ENCODE assay signal across 1 cellular context in the genomic region with DNA sequence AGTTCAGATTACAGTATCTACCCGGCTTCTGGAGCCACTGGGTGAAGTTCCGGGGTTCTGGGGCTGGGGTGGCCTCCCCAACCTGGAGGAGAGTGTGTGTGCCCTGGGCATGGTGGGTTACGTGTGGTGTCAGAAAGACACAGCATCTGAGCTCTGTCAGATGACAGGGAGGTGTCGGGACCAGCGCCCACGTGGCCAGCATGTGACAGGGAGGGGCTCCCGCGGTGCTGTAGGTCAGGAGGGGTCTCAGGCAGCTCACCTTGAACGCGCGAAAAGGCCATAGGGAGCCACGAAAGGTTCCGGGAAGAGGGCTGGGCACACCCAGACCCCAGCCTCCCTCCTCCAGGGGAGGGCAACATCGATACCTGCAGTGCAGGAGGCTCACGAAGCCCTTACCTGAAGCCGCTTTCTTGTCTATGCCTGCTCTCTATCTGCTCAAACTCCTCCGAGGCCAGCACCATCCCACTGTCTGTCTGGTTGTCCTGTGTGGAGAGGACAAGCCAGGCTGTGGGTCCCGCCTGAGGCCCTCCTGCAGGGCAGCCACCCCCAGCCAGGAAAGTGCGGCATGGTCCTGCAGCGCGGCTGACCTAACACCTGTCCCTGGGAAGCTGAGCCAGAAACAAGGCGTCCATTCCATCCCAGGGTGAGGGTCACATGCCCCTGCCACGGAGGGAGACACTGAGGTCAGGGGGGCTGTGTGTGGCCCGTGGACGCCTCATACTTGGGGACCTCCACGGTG.
TF ChIP-seq lines count a peak whose summit lies in the region.

No MANE protein-coding gene starts in this region.

TF ChIP-seq in HepG2, 621 proteins besides CTCF, POLR2A, EP300 and RAD21:
- TF ChIP-seq NFE2 (CRISPR knock-in tag; IDR thresholded peaks at IDR 0.05) = no peak
- TF ChIP-seq ZNF790 (CRISPR knock-in tag; IDR thresholded peaks at IDR 0.05; ENCODE audit: borderline replicate concordance) = no peak
- no peak for TF ChIP-seq MBNL3 (CRISPR knock-in tag; conservative IDR thresholded peaks at IDR 0.05)
- no peak for TF ChIP-seq ZNF713 (CRISPR knock-in tag; IDR thresholded peaks at IDR 0.05)
- TF ChIP-seq, protein P1, sequence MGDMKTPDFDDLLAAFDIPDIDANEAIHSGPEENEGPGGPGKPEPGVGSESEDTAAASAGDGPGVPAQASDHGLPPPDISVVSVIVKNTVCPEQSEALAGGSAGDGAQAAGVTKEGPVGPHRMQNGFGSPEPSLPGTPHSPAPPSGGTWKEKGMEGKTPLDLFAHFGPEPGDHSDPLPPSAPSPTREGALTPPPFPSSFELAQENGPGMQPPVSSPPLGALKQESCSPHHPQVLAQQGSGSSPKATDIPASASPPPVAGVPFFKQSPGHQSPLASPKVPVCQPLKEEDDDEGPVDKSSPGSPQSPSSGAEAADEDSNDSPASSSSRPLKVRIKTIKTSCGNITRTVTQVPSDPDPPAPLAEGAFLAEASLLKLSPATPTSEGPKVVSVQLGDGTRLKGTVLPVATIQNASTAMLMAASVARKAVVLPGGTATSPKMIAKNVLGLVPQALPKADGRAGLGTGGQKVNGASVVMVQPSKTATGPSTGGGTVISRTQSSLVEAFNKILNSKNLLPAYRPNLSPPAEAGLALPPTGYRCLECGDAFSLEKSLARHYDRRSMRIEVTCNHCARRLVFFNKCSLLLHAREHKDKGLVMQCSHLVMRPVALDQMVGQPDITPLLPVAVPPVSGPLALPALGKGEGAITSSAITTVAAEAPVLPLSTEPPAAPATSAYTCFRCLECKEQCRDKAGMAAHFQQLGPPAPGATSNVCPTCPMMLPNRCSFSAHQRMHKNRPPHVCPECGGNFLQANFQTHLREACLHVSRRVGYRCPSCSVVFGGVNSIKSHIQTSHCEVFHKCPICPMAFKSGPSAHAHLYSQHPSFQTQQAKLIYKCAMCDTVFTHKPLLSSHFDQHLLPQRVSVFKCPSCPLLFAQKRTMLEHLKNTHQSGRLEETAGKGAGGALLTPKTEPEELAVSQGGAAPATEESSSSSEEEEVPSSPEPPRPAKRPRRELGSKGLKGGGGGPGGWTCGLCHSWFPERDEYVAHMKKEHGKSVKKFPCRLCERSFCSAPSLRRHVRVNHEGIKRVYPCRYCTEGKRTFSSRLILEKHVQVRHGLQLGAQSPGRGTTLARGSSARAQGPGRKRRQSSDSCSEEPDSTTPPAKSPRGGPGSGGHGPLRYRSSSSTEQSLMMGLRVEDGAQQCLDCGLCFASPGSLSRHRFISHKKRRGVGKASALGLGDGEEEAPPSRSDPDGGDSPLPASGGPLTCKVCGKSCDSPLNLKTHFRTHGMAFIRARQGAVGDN (CRISPR knock-in tag; IDR thresholded peaks at IDR 0.05) = peak; percentile 15; the same call in 1 of the 2 replicates
- TF ChIP-seq ZNF207 (IDR thresholded peaks at IDR 0.05; ENCODE audit: borderline replicate concordance) = no peak
- no peak for TF ChIP-seq HNRNPK (IDR thresholded peaks at IDR 0.05; ENCODE audit: low read depth, low read length, poor library complexity, severe bottlenecking)
- TF ChIP-seq RFXANK (CRISPR knock-in tag; IDR thresholded peaks at IDR 0.05) = no peak
- TF ChIP-seq GTF2F1 (IDR thresholded peaks at IDR 0.05; ENCODE audit: low read length) = no peak
- TF ChIP-seq SMAD1 (CRISPR knock-in tag; IDR thresholded peaks at IDR 0.05; ENCODE audit: borderline replicate concordance, low read depth) = no peak
- TF ChIP-seq ZNF343 (CRISPR knock-in tag; IDR thresholded peaks at IDR 0.05) = no peak
- peak; percentile 19; the same call in 1 of the 2 replicates for TF ChIP-seq MNT (IDR thresholded peaks at IDR 0.05)
